18 cellular contexts compared by ENCODE assay signal in genomic region chr17:61174310-61174709, GRCh38.
DNase-seq lines count a peak whose midpoint lies in the region; ATAC-seq and TF ChIP-seq lines count a peak whose summit lies in the region.
"Had no signal": no experiment of that assay in that cellular context is flagged by ENCODE, and none has a peak within 500 bp of the region (broad histone marks: within the 10 kb centered on the region; RNA-seq: fewer than 3 reads in every experiment).

No MANE protein-coding gene starts in this region.

- H3K9me2 ChIP-seq in SK-N-SH = no peaks in the 10 kb centered on the region
- no peaks in the 10 kb centered on the region for H3K9me2 ChIP-seq in GM23338 (ENCODE audit: insufficient read depth)

- H3K27me3 ChIP-seq in SK-N-SH (ENCODE audit: insufficient read depth) (no peaks in the 10 kb centered on the region), GM23338 (ENCODE audit: insufficient read depth) (no peaks in the 10 kb centered on the region)
- H3K27me3 ChIP-seq: BLaER1 had no signal

- no peak for ATAC-seq in SK-N-SH treated with all-trans-retinoic acid at 6 μM for 48 hours
- peak; percentile 40 for ATAC-seq in activated T-helper 17 cell treated with anti-CD3 and anti-CD28 coated beads, Interleukin-2, amount 50 U/mL, for 72 hours (replicated peaks)
- ATAC-seq in memory B cell (ENCODE audit: low read depth) = no peak
- ATAC-seq in GM23338 = no peak
- ATAC-seq: HepG2 had no signal

- no peaks in the 10 kb centered on the region for H3K9me3 Mint-ChIP-seq in activated T-helper 17 cell treated with anti-CD3 and anti-CD28 coated beads, Interleukin-2, amount 50 U/mL, for 72 hours
- peaks cover 2% of the 10 kb centered on the region for H3K9me3 Mint-ChIP-seq in memory B cell
- H3K9me3 Mint-ChIP-seq in GM23338 = no peaks in the 10 kb centered on the region
- H3K9me3 Mint-ChIP-seq: HFFc6 had no signal

- no peak overlapping the region for H3K4me2 ChIP-seq in SK-N-SH
- no peak overlapping the region for H3K4me2 ChIP-seq in GM23338
- H3K4me2 ChIP-seq: BLaER1 had no signal

- POLR2A ChIA-PET in SK-N-SH (lab: Yijun Ruan, JAX) (interaction anchor here (1.5 to 1.7 kb wide), 2 partner anchors 19 to 29 kb away, joined by 4 to 8 read pairs; no protein-coding TSS in a partner anchor), HEK293 (lab: Yijun Ruan, JAX) (interaction anchor here (0.5 kb wide), 1 partner anchor 166 kb away, joined by 3 read pairs; no protein-coding TSS in a partner anchor)

- 95% methylated on average over 1 of the region's 1 CpG for WGBS in SK-N-SH (ENCODE audit: low lambda C conversion rate)

- no peak for TF ChIP-seq RAD21 in SK-N-SH (IDR thresholded peaks at IDR 0.05; ENCODE audit: low read length)

- peaks cover 4% of the 10 kb centered on the region for H3K4me1 Mint-ChIP-seq in activated T-helper 17 cell treated with anti-CD3 and anti-CD28 coated beads, Interleukin-2, amount 50 U/mL, for 72 hours
- H3K4me1 Mint-ChIP-seq in memory B cell = no peaks in the 10 kb centered on the region
- peaks cover 6% of the 10 kb centered on the region; the same call in 2 of the 3 replicates for H3K4me1 Mint-ChIP-seq in GM23338
- H3K4me1 Mint-ChIP-seq: CD14-positive monocyte, IgD-negative memory B cell had no signal

- no peak overlapping the region for H3K4me3 ChIP-seq in SK-N-SH (ENCODE audit: low read depth in 2 of 2, low read length in 1 of 2)
- no peak overlapping the region for H3K4me3 ChIP-seq in HEK293 (ENCODE audit: low read depth, low read length)
- H3K4me3 ChIP-seq in GM23338 = no peak overlapping the region
- H3K4me3 ChIP-seq: BLaER1 had no signal

- no peaks in the 10 kb centered on the region for H3F3A ChIP-seq in SK-N-SH (replicated peaks; ENCODE audit: insufficient read depth)
- no peaks in the 10 kb centered on the region for H3F3A ChIP-seq in GM23338 (replicated peaks; ENCODE audit: low read depth)

- no peak overlapping the region for H3K9ac ChIP-seq in SK-N-SH
- H3K9ac ChIP-seq: BLaER1 had no signal

- H2AFZ ChIP-seq in SK-N-SH (ENCODE audit: low read depth) (no peak overlapping the region), GM23338 (no peak overlapping the region)

- H3K27me3 Mint-ChIP-seq in activated T-helper 17 cell treated with anti-CD3 and anti-CD28 coated beads, Interleukin-2, amount 50 U/mL, for 72 hours = no peaks in the 10 kb centered on the region
- no peaks in the 10 kb centered on the region for H3K27me3 Mint-ChIP-seq in memory B cell
- no peaks in the 10 kb centered on the region for H3K27me3 Mint-ChIP-seq in GM23338 (ENCODE audit: insufficient read depth, low read depth, poor library complexity)
- H3K27me3 Mint-ChIP-seq: CD4-positive, alpha-beta memory T cell; IgD-negative memory B cell had no signal

- H3K36me3 ChIP-seq in SK-N-SH (replicated peaks in 1 of 2; ENCODE audit: control insufficient read depth in 1 of 2, insufficient read depth in 2 of 2, low read length in 1 of 2) (no peaks in the 10 kb centered on the region), HEK293 (ENCODE audit: control insufficient read depth in 2 of 2, insufficient read depth in 1 of 2, low read length in 2 of 2) (peaks cover 0 to 4% of the 10 kb centered on the region in 2 experiments; a peak in 2 of 3 replicates), GM23338 (ENCODE audit: insufficient read depth) (no peaks in the 10 kb centered on the region)
- H3K36me3 ChIP-seq: BLaER1 had no signal

- H3K27ac ChIP-seq in SK-N-SH (ENCODE audit: low read depth in 2 of 2, low read length in 1 of 2) = no peak overlapping the region
- H3K27ac ChIP-seq in HEK293 (ENCODE audit: extremely low read depth, low read depth, low read length) = no peak overlapping the region
- no peak overlapping the region for H3K27ac ChIP-seq in GM23338 (ENCODE audit: low read depth)
- H3K27ac ChIP-seq: 22Rv1, BLaER1 had no signal

- DNase-seq in SK-N-SH = no peak
- no peak for DNase-seq in memory B cell (ENCODE audit: low spot score in 2 of 2)
- DNase-seq in hepatic stellate cell (ENCODE audit: low spot score) = no peak
- DNase-seq in GM23338 (ENCODE audit: low spot score) = no peak
- DNase-seq in NCI-H510A (lab: John Stamatoyannopoulos, UW) = no peak
- DNase-seq: CD4-positive, alpha-beta memory T cell; DMS79 treated with DMSO at 0.1 percent for 48 hours; GF-D8; HCEC 1CT; HFFc6 had no signal

- H4K20me1 ChIP-seq in SK-N-SH (ENCODE audit: insufficient read depth) (no peaks in the 10 kb centered on the region), GM23338 (replicated peaks; ENCODE audit: insufficient read depth) (no peaks in the 10 kb centered on the region)
- H4K20me1 ChIP-seq: BLaER1 had no signal

- no peaks in the 10 kb centered on the region for H3K36me3 Mint-ChIP-seq in activated T-helper 17 cell treated with anti-CD3 and anti-CD28 coated beads, Interleukin-2, amount 50 U/mL, for 72 hours (ENCODE audit: low read depth)
- peaks cover 18% of the 10 kb centered on the region for H3K36me3 Mint-ChIP-seq in memory B cell
- H3K36me3 Mint-ChIP-seq in GM23338 (ENCODE audit: low read depth) = no peaks in the 10 kb centered on the region

- H3K4me1 ChIP-seq in SK-N-SH (ENCODE audit: control insufficient read depth in 1 of 2, insufficient read depth in 2 of 2, low read depth in 1 of 2, low read length in 1 of 2) (peaks cover 0 to 5% of the 10 kb centered on the region in 2 experiments; a peak in 2 of 4 replicates), HEK293 (ENCODE audit: control insufficient read depth, insufficient read depth, low read length) (no peaks in the 10 kb centered on the region), GM23338 (ENCODE audit: insufficient read depth) (no peaks in the 10 kb centered on the region)

- no peak overlapping the region for H3K4me3 Mint-ChIP-seq in activated T-helper 17 cell treated with anti-CD3 and anti-CD28 coated beads, Interleukin-2, amount 50 U/mL, for 72 hours
- H3K4me3 Mint-ChIP-seq in memory B cell (no peak overlapping the region), GM23338 (no peak overlapping the region)
- H3K4me3 Mint-ChIP-seq: CD14-positive monocyte; CD4-positive, alpha-beta memory T cell; HFFc6; IgD-negative memory B cell had no signal

- H3K79me2 ChIP-seq in SK-N-SH (ENCODE audit: insufficient read depth) (no peaks in the 10 kb centered on the region), GM23338 (replicated peaks; ENCODE audit: insufficient read depth) (no peaks in the 10 kb centered on the region)

- no peak for TF ChIP-seq CTCF in SK-N-SH (IDR thresholded peaks at IDR 0.05)
- TF ChIP-seq CTCF in HEK293 (tag by site-specific recombination; IDR thresholded peaks at IDR 0.05) = no peak
- TF ChIP-seq CTCF in GM23338 (conservative IDR thresholded peaks at IDR 0.05; ENCODE audit: low read depth in 2 of 2) = no peak

- CTCF ChIA-PET in SK-N-SH (lab: Yijun Ruan, JAX) = interaction anchor here (1.2 to 1.4 kb wide), 2 partner anchors 11 to 177 kb away, joined by 3 read pairs; no protein-coding TSS in a partner anchor
- CTCF ChIA-PET in HEK293 (lab: Yijun Ruan, JAX) = no interaction called here

- H3K9me3 ChIP-seq in SK-N-SH (no peaks in the 10 kb centered on the region), HEK293 (ENCODE audit: control insufficient read depth, insufficient read depth, low read depth, low read length) (no peaks in the 10 kb centered on the region)

- no peak overlapping the region for H3K27ac Mint-ChIP-seq in activated T-helper 17 cell treated with anti-CD3 and anti-CD28 coated beads, Interleukin-2, amount 50 U/mL, for 72 hours
- H3K27ac Mint-ChIP-seq in memory B cell (peak overlapping the region; percentile 80), GM23338 (no peak overlapping the region)
- H3K27ac Mint-ChIP-seq: CD4-positive, alpha-beta memory T cell; HFFc6 had no signal

- TF ChIP-seq EP300 in SK-N-SH (IDR thresholded peaks at IDR 0.05; ENCODE audit: borderline replicate concordance in 1 of 2, low read depth in 1 of 2, low read length in 1 of 2) = no peak

TF ChIP-seq in SK-N-SH treated with all-trans-retinoic acid at 6 μM for 48 hours, 23 proteins besides CTCF, POLR2A, EP300 and RAD21:
- TF ChIP-seq SNAI2 (CRISPR knock-in tag; IDR thresholded peaks at IDR 0.05) (no peak), RARB (CRISPR knock-in tag; IDR thresholded peaks at IDR 0.05) (no peak), TOX (CRISPR knock-in tag; IDR thresholded peaks at IDR 0.05; ENCODE audit: borderline replicate concordance) (no peak), ZNF8 (CRISPR knock-in tag; IDR thresholded peaks at IDR 0.05) (0 out of 2 replicates have a peak, but pooled peaks have one; percentile 10), ZC3H10 (CRISPR knock-in tag; IDR thresholded peaks at IDR 0.05) (no peak)

TF ChIP-seq in SK-N-SH, 30 proteins besides CTCF, POLR2A, EP300 and RAD21:
- TF ChIP-seq SMC3 (IDR thresholded peaks at IDR 0.05; ENCODE audit: low read depth, low read length) (no peak), MEF2A (IDR thresholded peaks at IDR 0.05; ENCODE audit: borderline replicate concordance, low read depth) (no peak), RXRA (IDR thresholded peaks at IDR 0.05; ENCODE audit: borderline replicate concordance, low read depth) (no peak), POLR2AphosphoS5 (IDR thresholded peaks at IDR 0.05; ENCODE audit: low read depth, low read length) (no peak), EZH2phosphoT487 (IDR thresholded peaks at IDR 0.05; ENCODE audit: borderline replicate concordance, low read depth) (no peak), TEAD4 (IDR thresholded peaks at IDR 0.05; ENCODE audit: borderline replicate concordance, insufficient read depth) (no peak), GATA2 (CRISPR knock-in tag; IDR thresholded peaks at IDR 0.05) (no peak)

TF ChIP-seq in HEK293, 187 proteins besides CTCF, POLR2A, EP300 and RAD21:
- TF ChIP-seq ZNF146 (tag by site-specific recombination; IDR thresholded peaks at IDR 0.05) (peak; percentile 74; the same call in 1 of the 2 replicates), ZNF596 (tag by site-specific recombination; IDR thresholded peaks at IDR 0.05) (no peak)

TF ChIP-seq in GM23338, 12 proteins besides CTCF, POLR2A, EP300 and RAD21 (continues in another document):
- TF ChIP-seq ZNF331 (CRISPR knock-in tag; IDR thresholded peaks at IDR 0.05; ENCODE audit: low read depth) (no peak), ETS1 (IDR thresholded peaks at IDR 0.05) (no peak)
